ENCODE assay signal across 14 cellular contexts in the genomic region with DNA sequence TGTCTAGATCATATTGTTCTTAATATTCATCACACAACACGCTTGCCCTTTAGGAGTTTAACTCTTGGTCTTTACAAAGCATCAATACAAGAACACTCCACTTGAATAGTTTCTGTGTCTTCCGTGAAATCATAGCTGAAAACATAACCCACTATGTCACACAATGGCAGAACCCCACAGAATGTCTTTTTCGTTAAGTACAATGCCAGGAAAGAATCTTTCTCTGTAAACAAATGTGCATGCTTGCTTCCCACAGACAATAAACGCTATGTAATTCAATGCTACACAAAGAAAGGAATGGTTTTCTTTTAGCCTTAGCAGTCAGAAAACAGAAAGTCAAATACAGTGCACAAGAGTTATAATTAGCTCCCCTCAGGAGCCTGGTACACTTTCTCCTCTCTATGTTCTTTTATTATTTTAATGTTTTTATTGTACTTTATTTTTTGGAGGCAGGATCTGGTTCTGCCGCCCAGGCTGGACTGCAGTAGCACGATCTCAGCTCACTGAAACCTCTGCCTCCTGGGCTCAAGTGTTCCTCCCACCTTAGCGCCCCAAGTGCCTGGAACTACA.
DNase-seq lines count a peak whose midpoint lies in the region; ATAC-seq and TF ChIP-seq lines count a peak whose summit lies in the region.
"Had no signal": no experiment of that assay in that cellular context is flagged by ENCODE, and none has a peak within 500 bp of the region (broad histone marks: within the 10 kb centered on the region; RNA-seq: fewer than 3 reads in every experiment).

No MANE protein-coding gene starts in this region.

- DNase-seq in EH (ENCODE audit: low read depth) (peak; percentile 29), NCI-H2107 (lab: John Stamatoyannopoulos, UW) (peak; percentile 50), astrocyte of the spinal cord (ENCODE audit: low read depth, low spot score) (peak; percentile 36), mesenchymal stem cell (peak; percentile 52), T-cell (no peak), Caco-2 (no peak), ascending aorta (ENCODE audit: low spot score in 2 of 2) (no peak)
- DNase-seq: KG1, left cardiac atrium, T1000 had no signal

- POLR2A ChIA-PET in T-cell (lab: Charles Lee) (interaction anchor here in 1 of 2 donors (0.6 kb wide), 1 partner anchor 195 kb away, joined by 5 read pairs; no protein-coding TSS in a partner anchor), Caco-2 (lab: Charles Lee) (no interaction called here)

- no peak overlapping the region for H2AK5ac ChIP-seq in mesenchymal stem cell (ENCODE audit: low read length, severe bottlenecking)

- H3K27me3 Mint-ChIP-seq in T-cell (no peaks in the 10 kb centered on the region), Caco-2 (ENCODE audit: insufficient read depth, unreplicated experiment) (no peaks in the 10 kb centered on the region)
- H3K27me3 Mint-ChIP-seq: B cell; stimulated activated naive CD8-positive, alpha-beta T cell treated with anti-CD3 and anti-CD28 coated beads, Interleukin-15, Interleukin-2, amounts not matched to agents 100 ng/mL and 50 ng/mL, for 24 hours had no signal

- no peak overlapping the region for H2BK15ac ChIP-seq in mesenchymal stem cell (ENCODE audit: low read depth, poor library complexity, severe bottlenecking)

- 85% methylated on average over 7 of the region's 7 CpGs for WGBS in mesenchymal stem cell

- H3K27ac ChIP-seq in mesenchymal stem cell (ENCODE audit: low read length, poor library complexity, severe bottlenecking) (no peak overlapping the region), ascending aorta (no peak overlapping the region)

- H3K27ac Mint-ChIP-seq in T-cell: no peak overlapping the region
- H3K27ac Mint-ChIP-seq in Caco-2 (ENCODE audit: unreplicated experiment): no peak overlapping the region
- H3K27ac Mint-ChIP-seq: activated T-helper 1 cell treated with anti-CD3 and anti-CD28 coated beads, Interleukin-12 subunit alpha, Interleukin-12 subunit beta, Interleukin-2, Interleukin-4 antibody, amounts not matched to agents 30 ng/mL and 10 ng/mL and 1 ng/mL, durations not matched to agents 14 hours and 24 hours and 36 hours; B cell had no signal

- H3K4me3 Mint-ChIP-seq in T-cell: no peak overlapping the region
- no peak overlapping the region for H3K4me3 Mint-ChIP-seq in Caco-2 (ENCODE audit: unreplicated experiment)
- H3K4me3 Mint-ChIP-seq: activated T-helper 1 cell treated with anti-CD3 and anti-CD28 coated beads, Interleukin-12 subunit alpha, Interleukin-12 subunit beta, Interleukin-2, Interleukin-4 antibody, amounts not matched to agents 30 ng/mL and 10 ng/mL and 1 ng/mL, durations not matched to agents 14 hours and 24 hours and 36 hours; B cell; stimulated activated naive CD8-positive, alpha-beta T cell treated with anti-CD3 and anti-CD28 coated beads, Interleukin-15, Interleukin-2, amounts not matched to agents 100 ng/mL and 50 ng/mL, for 24 hours had no signal

- H3K4me1 ChIP-seq in mesenchymal stem cell (ENCODE audit: control insufficient read depth, insufficient read depth, low read depth, low read length) (peaks cover 10% of the 10 kb centered on the region), Caco-2 (no peaks in the 10 kb centered on the region), ascending aorta (no peaks in the 10 kb centered on the region)

- no peak overlapping the region for H4K8ac ChIP-seq in mesenchymal stem cell (ENCODE audit: low read length)

- H3K4me1 Mint-ChIP-seq in T-cell: peaks cover 39 to 46% (median 45%) of the 10 kb centered on the region in 3 donors
- no peaks in the 10 kb centered on the region for H3K4me1 Mint-ChIP-seq in Caco-2 (ENCODE audit: low read depth, unreplicated experiment)

- H3K18ac ChIP-seq in mesenchymal stem cell (ENCODE audit: low read depth in 1 of 2, low read length in 2 of 2): peak overlapping the region in 1 of 2 experiments; percentile 41

- H2BK5ac ChIP-seq in mesenchymal stem cell (ENCODE audit: low read depth, low read length, poor library complexity, severe bottlenecking): no peak overlapping the region

- BruUV-seq in Caco-2 (replicated peaks; lab: Mats Ljungman, UMichigan): no TSS peak

- H3K36me3 Mint-ChIP-seq in T-cell: peaks cover 46% of the 10 kb centered on the region
- peaks cover 6% of the 10 kb centered on the region for H3K36me3 Mint-ChIP-seq in Caco-2 (ENCODE audit: insufficient read depth, unreplicated experiment)

- H2BK12ac ChIP-seq in mesenchymal stem cell (ENCODE audit: low read length in 2 of 2): no peak overlapping the region

- H3K4me3 ChIP-seq in astrocyte of the spinal cord (ENCODE audit: low read depth, low read length) (no peak overlapping the region), mesenchymal stem cell (ENCODE audit: insufficient read depth in 1 of 2, low read depth in 1 of 2, low read length in 2 of 2) (no peak overlapping the region), Caco-2 (ENCODE audit: low read depth, low read length) (no peak overlapping the region), ascending aorta (no peak overlapping the region)

- H3K14ac ChIP-seq in mesenchymal stem cell (ENCODE audit: low read length in 2 of 2): no peak overlapping the region

- CTCF ChIA-PET in T-cell (lab: Charles Lee): interaction anchor here in 1 of 2 donors (0.6 to 0.8 kb wide), 2 partner anchors 11 to 55 kb away, joined by 3 read pairs; no protein-coding TSS in a partner anchor
- CTCF ChIA-PET in Caco-2 (lab: Charles Lee): interaction anchor here (0.6 kb wide), 1 partner anchor 194 kb away, joined by 6 read pairs; no protein-coding TSS in a partner anchor

- no peak overlapping the region for H2BK120ac ChIP-seq in mesenchymal stem cell (ENCODE audit: low read depth, low read length)

- TF ChIP-seq CTCF in astrocyte of the spinal cord (IDR thresholded peaks at IDR 0.05; ENCODE audit: low read depth, low read length) (no peak), Caco-2 (IDR thresholded peaks at IDR 0.05; ENCODE audit: insufficient read depth in 1 of 2, low read depth in 1 of 2, low read length in 1 of 2, severe bottlenecking in 1 of 2, unreplicated experiment in 1 of 2) (no peak), ascending aorta (IDR thresholded peaks at IDR 0.05) (no peak)

- H2AFZ ChIP-seq in mesenchymal stem cell (ENCODE audit: low read depth, low read length): no peak overlapping the region

- ATAC-seq in T-cell (replicated peaks in 1 of 4): no peak
- no peak for ATAC-seq in HG03097 (IDR thresholded peaks at IDR 0.05; ENCODE audit: low FRiP score, unreplicated experiment)
- ATAC-seq: left cardiac atrium had no signal

- H3K27me3 ChIP-seq in mesenchymal stem cell (ENCODE audit: control insufficient read depth in 1 of 2, insufficient read depth in 1 of 2, low read length in 2 of 2): no peaks in the 10 kb centered on the region
- no peaks in the 10 kb centered on the region for H3K27me3 ChIP-seq in Caco-2 (replicated peaks; ENCODE audit: control insufficient read depth, insufficient read depth, low read length)
- H3K27me3 ChIP-seq in ascending aorta: no peaks in the 10 kb centered on the region

- H3K4me2 ChIP-seq in mesenchymal stem cell (ENCODE audit: low read length, poor library complexity, severe bottlenecking): no peak overlapping the region

- H3K36me3 ChIP-seq in mesenchymal stem cell (ENCODE audit: control insufficient read depth in 1 of 2, insufficient read depth in 2 of 2, low read depth in 1 of 2, low read length in 2 of 2) (peaks cover 6 to 48% of the 10 kb centered on the region in 2 experiments), Caco-2 (ENCODE audit: control insufficient read depth, insufficient read depth, low read length) (no peaks in the 10 kb centered on the region), ascending aorta (peaks cover 2 to 3% of the 10 kb centered on the region in 2 donors)

- H3K9me3 Mint-ChIP-seq in T-cell (no peaks in the 10 kb centered on the region), Caco-2 (ENCODE audit: unreplicated experiment) (no peaks in the 10 kb centered on the region)
- H3K9me3 Mint-ChIP-seq: activated T-helper 1 cell treated with anti-CD3 and anti-CD28 coated beads, Interleukin-12 subunit alpha, Interleukin-12 subunit beta, Interleukin-2, Interleukin-4 antibody, amounts not matched to agents 30 ng/mL and 10 ng/mL and 1 ng/mL, durations not matched to agents 14 hours and 24 hours and 36 hours; stimulated activated naive CD8-positive, alpha-beta T cell treated with anti-CD3 and anti-CD28 coated beads, Interleukin-15, Interleukin-2, amounts not matched to agents 100 ng/mL and 50 ng/mL, for 24 hours had no signal

- no peak overlapping the region for H3K4ac ChIP-seq in mesenchymal stem cell (ENCODE audit: low read depth in 1 of 2, low read length in 2 of 2)

- intact Hi-C loops in Caco-2 (cut with micrococcal nuclease; ENCODE audit: unreplicated experiment) (no loop called here), ascending aorta (cut with DNase I) (no loop called here)

- no peak overlapping the region for H3K23ac ChIP-seq in mesenchymal stem cell (ENCODE audit: low read length in 2 of 2)

- H3K9ac ChIP-seq in mesenchymal stem cell (ENCODE audit: low read length): no peak overlapping the region

- no peak overlapping the region for H4K91ac ChIP-seq in mesenchymal stem cell (ENCODE audit: low read length)

- no peaks in the 10 kb centered on the region for H3K9me3 ChIP-seq in mesenchymal stem cell (ENCODE audit: control insufficient read depth, low read length)
- no peaks in the 10 kb centered on the region for H3K9me3 ChIP-seq in Caco-2
- H3K9me3 ChIP-seq in ascending aorta: no peaks in the 10 kb centered on the region

- in situ Hi-C loops in astrocyte of the spinal cord (cut with HindIII; ENCODE audit: low sequenced_read_pairs): no loop called here

- peaks cover 30% of the 10 kb centered on the region for H3K79me1 ChIP-seq in mesenchymal stem cell (replicated peaks; ENCODE audit: low read length, poor library complexity, severe bottlenecking)

Comparison
In these comparisons a context has a peak if more than half of its experiments do, and no peak if none do; other contexts are left out.
1. DNase-seq: peak in EH (single experiment), NCI-H2107 (single experiment), astrocyte of the spinal cord (single experiment) and mesenchymal stem cell (single experiment); none in T-cell (0 of 34), Caco-2 (0 of 2) and ascending aorta (0 of 2).